11 cellular contexts compared by ENCODE assay signal in genomic region chr6:30767158-30767943, GRCh38. TPM values are rescaled to one million over a fixed set of nuclear protein-coding genes. Genes with fewer than 3 reads are reported as not detected.
DNase-seq lines count a peak whose midpoint lies in the region; ATAC-seq, FAIRE-seq and TF ChIP-seq lines count a peak whose summit lies in the region.
"Had no signal": no experiment of that assay in that cellular context is flagged by ENCODE, and none has a peak within 500 bp of the region (broad histone marks: within the 10 kb centered on the region; RNA-seq: fewer than 3 reads in every experiment).

No MANE protein-coding gene starts in this region.

- intact Hi-C loops in Panc1 (cut with micrococcal nuclease; ENCODE audit: unreplicated experiment) (no loop called here), kidney (cut with DNase I) (no loop called here), body of pancreas (cut with DNase I) (no loop called here)

- no peak overlapping the region for H3K9ac ChIP-seq in kidney (ENCODE audit: low read length in 2 of 2)

- CTCF ChIA-PET in Panc1 (lab: Charles Lee), result interaction anchor here (0.6 kb wide), 1 partner anchor 11 kb away, joined by 3 read pairs; no protein-coding TSS in a partner anchor

- peaks cover 6% of the 10 kb centered on the region for H3K9me3 Mint-ChIP-seq in activated T-cell treated with anti-CD3 and anti-CD28 coated beads, Interleukin-2, amount 50 U/mL, for 24 hours
- H3K9me3 Mint-ChIP-seq in GM23338 (no peaks in the 10 kb centered on the region; the same call in 2 of the 3 replicates), osteocyte (ENCODE audit: unreplicated experiment) (no peaks in the 10 kb centered on the region)

- H3K9me3 ChIP-seq in Panc1 (ENCODE audit: control insufficient read depth, insufficient read depth, low read depth, low read length) (no peaks in the 10 kb centered on the region), kidney (ENCODE audit: control insufficient read depth in 1 of 2, low read length in 2 of 2) (no peaks in the 10 kb centered on the region), body of pancreas (no peaks in the 10 kb centered on the region)

- peaks cover 38% of the 10 kb centered on the region for H3K4me1 ChIP-seq in GM23338 (ENCODE audit: insufficient read depth)
- peaks cover 36% of the 10 kb centered on the region for H3K4me1 ChIP-seq in Panc1 (ENCODE audit: control insufficient read depth, insufficient read depth, low read length)
- H3K4me1 ChIP-seq in kidney (ENCODE audit: control insufficient read depth in 1 of 2, insufficient read depth in 1 of 2, low read depth in 1 of 2, low read length in 2 of 2), result peaks cover 19 to 28% of the 10 kb centered on the region in 2 donors
- H3K4me1 ChIP-seq in body of pancreas, result peaks cover 46% of the 10 kb centered on the region

- TF ChIP-seq POLR2A in body of pancreas (IDR thresholded peaks at IDR 0.05), result no peak

- H3K27ac ChIP-seq in GM23338 (ENCODE audit: low read depth) (no peak overlapping the region), Panc1 (ENCODE audit: low read length) (peak overlapping the region; percentile 85), kidney (ENCODE audit: low read depth in 2 of 2, low read length in 2 of 2) (no peak overlapping the region), body of pancreas (peak overlapping the region in 2 of 4 donors; percentile 29 to 50)

- H3K79me2 ChIP-seq in GM23338 (replicated peaks; ENCODE audit: insufficient read depth), result no peaks in the 10 kb centered on the region

- H4K20me1 ChIP-seq in GM23338 (replicated peaks; ENCODE audit: insufficient read depth), result no peaks in the 10 kb centered on the region

- H2AFZ ChIP-seq in GM23338, result peak overlapping the region; percentile 66; the same call in 1 of the 2 replicates

- ATAC-seq in GM23338, result no peak
- ATAC-seq in Panc1, result no peak
- no peak for ATAC-seq in GM18861 (IDR thresholded peaks at IDR 0.05; ENCODE audit: unreplicated experiment)
- ATAC-seq in body of pancreas, result no peak

- H3K27ac Mint-ChIP-seq in activated T-cell treated with anti-CD3 and anti-CD28 coated beads, Interleukin-2, amount 50 U/mL, for 24 hours, result peak overlapping the region; percentile 100
- no peak overlapping the region for H3K27ac Mint-ChIP-seq in GM23338
- peak overlapping the region; percentile 72 for H3K27ac Mint-ChIP-seq in osteocyte (ENCODE audit: unreplicated experiment)

- peaks cover 2% of the 10 kb centered on the region for H3K36me3 Mint-ChIP-seq in activated T-cell treated with anti-CD3 and anti-CD28 coated beads, Interleukin-2, amount 50 U/mL, for 24 hours (ENCODE audit: low read depth)
- H3K36me3 Mint-ChIP-seq in GM23338 (ENCODE audit: low read depth) (no peaks in the 10 kb centered on the region), osteocyte (ENCODE audit: unreplicated experiment) (no peaks in the 10 kb centered on the region)

- H3K4me2 ChIP-seq in GM23338, result no peak overlapping the region

- DNase-seq in activated T-cell treated with anti-CD3 and anti-CD28 coated beads, Interleukin-2, amount 50 U/mL, for 24 hours, result peak; percentile 54
- DNase-seq in activated T-cell treated with anti-CD3 and anti-CD28 coated beads, Interleukin-2, amount 50 U/mL, for 1 hour, result no peak
- DNase-seq in GM23338 (ENCODE audit: low spot score), result no peak
- DNase-seq in Panc1 (ENCODE audit: low read depth, low spot score), result no peak
- no peak for DNase-seq in osteocyte (ENCODE audit: extremely low spot score, unreplicated experiment)
- DNase-seq in kidney, result no peak
- DNase-seq in body of pancreas, result no peak
- DNase-seq: NCI-H1694 treated with DMSO at 0.1 percent for 48 hours, retina had no signal

- H3K27me3 ChIP-seq in GM23338 (ENCODE audit: insufficient read depth), result no peaks in the 10 kb centered on the region
- H3K27me3 ChIP-seq in Panc1 (ENCODE audit: control insufficient read depth, insufficient read depth, low read length), result no peaks in the 10 kb centered on the region
- no peaks in the 10 kb centered on the region for H3K27me3 ChIP-seq in body of pancreas

- TF ChIP-seq CTCF in GM23338 (conservative IDR thresholded peaks at IDR 0.05; ENCODE audit: low read depth in 2 of 2) (no peak), Panc1 (IDR thresholded peaks at IDR 0.05) (no peak), osteocyte (IDR thresholded peaks at IDR 0.05) (no peak), kidney (IDR thresholded peaks at IDR 0.05; ENCODE audit: borderline replicate concordance, extremely low read depth, insufficient read depth) (no peak), body of pancreas (IDR thresholded peaks at IDR 0.05) (no peak)

- in situ Hi-C loops in Panc1 (cut with HindIII; ENCODE audit: low pct_unique_long_range_greater_than_20kb, low sequenced_read_pairs), result no loop called here

- 69 to 85% methylated on average over 9 of the region's 9 CpGs for WGBS in body of pancreas, 2 donors

- BruUV-seq in Panc1 (replicated peaks; lab: Mats Ljungman, UMichigan), result no TSS peak

- no peaks in the 10 kb centered on the region for H3F3A ChIP-seq in GM23338 (replicated peaks; ENCODE audit: low read depth)

- H3K27me3 Mint-ChIP-seq in activated T-cell treated with anti-CD3 and anti-CD28 coated beads, Interleukin-2, amount 50 U/mL, for 24 hours, result no peaks in the 10 kb centered on the region
- peaks cover 17% of the 10 kb centered on the region for H3K27me3 Mint-ChIP-seq in GM23338 (ENCODE audit: insufficient read depth, low read depth, poor library complexity)
- H3K27me3 Mint-ChIP-seq in osteocyte (ENCODE audit: unreplicated experiment), result no peaks in the 10 kb centered on the region

- POLR2A ChIA-PET in Panc1 (lab: Charles Lee), result interaction anchor here (0.6 to 0.7 kb wide), 2 partner anchors 12 to 357 kb away, joined by 4 to 5 read pairs; no protein-coding TSS in a partner anchor

- H3K4me3 ChIP-seq in GM23338 (no peak overlapping the region), Panc1 (ENCODE audit: low read depth in 2 of 2, low read length in 2 of 2) (no peak overlapping the region), kidney (ENCODE audit: low read length in 2 of 2) (no peak overlapping the region), body of pancreas (no peak overlapping the region)

- no peaks in the 10 kb centered on the region for H3K9me2 ChIP-seq in GM23338 (ENCODE audit: insufficient read depth)

- no peak for FAIRE-seq in kidney (lab: Jason Lieb, UNC)
- FAIRE-seq: keratinocyte had no signal

- peaks cover 81% of the 10 kb centered on the region for H3K4me1 Mint-ChIP-seq in activated T-cell treated with anti-CD3 and anti-CD28 coated beads, Interleukin-2, amount 50 U/mL, for 24 hours (ENCODE audit: low read depth)
- H3K4me1 Mint-ChIP-seq in GM23338 (peaks cover 60% of the 10 kb centered on the region), osteocyte (ENCODE audit: unreplicated experiment) (peaks cover 66% of the 10 kb centered on the region)

- H3K36me3 ChIP-seq in GM23338 (ENCODE audit: insufficient read depth), result no peaks in the 10 kb centered on the region
- no peaks in the 10 kb centered on the region for H3K36me3 ChIP-seq in Panc1 (ENCODE audit: control insufficient read depth, insufficient read depth, low read length)
- H3K36me3 ChIP-seq in kidney (ENCODE audit: control insufficient read depth in 1 of 2, insufficient read depth in 2 of 2, low read length in 2 of 2), result no peaks in the 10 kb centered on the region
- no peaks in the 10 kb centered on the region for H3K36me3 ChIP-seq in body of pancreas (replicated peaks in 1 of 2; ENCODE audit: insufficient read depth in 1 of 2, low read depth in 2 of 2)

- peak overlapping the region; percentile 70 for H3K4me3 Mint-ChIP-seq in activated T-cell treated with anti-CD3 and anti-CD28 coated beads, Interleukin-2, amount 50 U/mL, for 24 hours
- H3K4me3 Mint-ChIP-seq in GM23338 (no peak overlapping the region; the same call in 2 of the 3 replicates), osteocyte (ENCODE audit: unreplicated experiment) (no peak overlapping the region)

TF ChIP-seq in GM23338, 12 proteins besides CTCF, POLR2A, EP300 and RAD21 (continues in another document):
- no peak for TF ChIP-seq POLR2AphosphoS5 (IDR thresholded peaks at IDR 0.05; ENCODE audit: low read depth)

RNA-seq across cellular contexts. Expression of gene IER3, which starts 23.0 kb away (rescaled TPM):
- total RNA-seq in GM23338 (2014; rRNA removed; shearing (Covaris generic)), result 14.1 and 19.9 TPM in 2 replicates
- polyA plus RNA-seq in GM23338 (2016; fragmentation: Nextera tagmentation; extraction: Ambion mirVana) (21.2 and 23.3 TPM in 2 replicates), kidney (ENCODE audit: insufficient read depth, low read depth, low replicate concordance) (94.3 TPM)
- total RNA-seq in Panc1 (2021; ENCODE audit: unreplicated experiment) (106 TPM), osteocyte (395 and 418 TPM in 2 replicates), kidney (59.5 TPM), body of pancreas (10 to 100 TPM; 46.4 to 60.3 TPM)
- polyA plus RNA-seq in Panc1 (2012; ENCODE audit: insufficient read length), result 166 TPM

RNA-seq across cellular contexts. Expression of gene FLOT1, which starts 24.9 kb away (rescaled TPM):
- 70.4 and 94.5 TPM in 2 replicates for total RNA-seq in GM23338 (2014; rRNA removed; shearing (Covaris generic))
- polyA plus RNA-seq in GM23338 (2016; fragmentation: Nextera tagmentation; extraction: Ambion mirVana) (72.2 and 75.1 TPM in 2 replicates), kidney (ENCODE audit: insufficient read depth, low read depth, low replicate concordance) (317 TPM)
- total RNA-seq in Panc1 (2021; ENCODE audit: unreplicated experiment) (176 TPM), osteocyte (86.8 and 88.1 TPM in 2 replicates), kidney (227 TPM), body of pancreas (10 to 100 TPM; 70.0 to 82.4 TPM)
- polyA plus RNA-seq in Panc1 (2012; ENCODE audit: insufficient read length), result 221 TPM

RNA-seq across cellular contexts. Expression of gene TUBB, which starts 47.2 kb away (rescaled TPM):
- 1,591 and 1,704 TPM in 2 replicates for total RNA-seq in GM23338 (2014; rRNA removed; shearing (Covaris generic))
- polyA plus RNA-seq in GM23338 (2016; fragmentation: Nextera tagmentation; extraction: Ambion mirVana) (1,041 and 1,059 TPM in 2 replicates), kidney (ENCODE audit: insufficient read depth, low read depth, low replicate concordance) (197 TPM)
- total RNA-seq in Panc1 (2021; ENCODE audit: unreplicated experiment) (853 TPM), osteocyte (725 and 729 TPM in 2 replicates), kidney (295 TPM), body of pancreas (10 to 100 TPM; 80.9 to 84.4 TPM)
- 1,083 TPM for polyA plus RNA-seq in Panc1 (2012; ENCODE audit: insufficient read length)

RNA-seq across cellular contexts. Expression of gene MDC1, which starts 50.3 kb away (rescaled TPM):
- 28.9 and 32.7 TPM in 2 replicates for total RNA-seq in GM23338 (2014; rRNA removed; shearing (Covaris generic))
- polyA plus RNA-seq in GM23338 (2016; fragmentation: Nextera tagmentation; extraction: Ambion mirVana) (17.2 and 19.7 TPM in 2 replicates), kidney (ENCODE audit: insufficient read depth, low read depth, low replicate concordance) (9.5 TPM)
- total RNA-seq in Panc1 (2021; ENCODE audit: unreplicated experiment) (68.6 TPM), osteocyte (37.7 and 40.1 TPM in 2 replicates), kidney (47.9 TPM), body of pancreas (10 to 100 TPM; 11.4 to 18.1 TPM)
- polyA plus RNA-seq in Panc1 (2012; ENCODE audit: insufficient read length), result 36.0 TPM
